Comparison of ENCODE assay signal across 1 cellular context in genomic region chr7:2757904-2758672, GRCh38.
TF ChIP-seq lines count a peak whose summit lies in the region.

No MANE protein-coding gene starts in this region.

TF ChIP-seq in K562, 482 proteins besides CTCF, POLR2A, EP300 and RAD21 (continued from another document and continues in another):
- TF ChIP-seq RNF219 (CRISPR knock-in tag; IDR thresholded peaks at IDR 0.05) (no peak), IRF2 (CRISPR knock-in tag; IDR thresholded peaks at IDR 0.05) (no peak), FOSL1 (tag; conservative IDR thresholded peaks at IDR 0.05) (peak; percentile 100), IRF9 (tag; IDR thresholded peaks at IDR 0.05) (no peak), ZZZ3 (IDR thresholded peaks at IDR 0.05) (no peak), FOXK2 (conservative IDR thresholded peaks at IDR 0.05 in 1 of 2, IDR thresholded peaks at IDR 0.05 in 1 of 2; ENCODE audit: low read depth in 2 of 2) (peak; percentile 89 to 92), NFIX (CRISPR knock-in tag; IDR thresholded peaks at IDR 0.05; ENCODE audit: low read depth) (no peak), ZNF41 (CRISPR knock-in tag; conservative IDR thresholded peaks at IDR 0.05) (0 out of 2 replicates have a peak, but pooled peaks have one; percentile 21), TRIM25 (IDR thresholded peaks at IDR 0.05; ENCODE audit: borderline replicate concordance) (no peak), ELK1 (CRISPR knock-in tag; IDR thresholded peaks at IDR 0.05) (no peak), GTF2F1 (IDR thresholded peaks at IDR 0.05; ENCODE audit: low read depth, low read length) (no peak), THRB (CRISPR knock-in tag; conservative IDR thresholded peaks at IDR 0.05) (no peak), ZBTB49 (CRISPR knock-in tag; IDR thresholded peaks at IDR 0.05; ENCODE audit: borderline replicate concordance) (no peak), STAG1 (CRISPR knock-in tag; IDR thresholded peaks at IDR 0.05; ENCODE audit: borderline replicate concordance) (no peak), PRDM10 (IDR thresholded peaks at IDR 0.05; ENCODE audit: partially characterized antibody) (no peak), ZNF609 (CRISPR knock-in tag; IDR thresholded peaks at IDR 0.05; ENCODE audit: borderline replicate concordance) (no peak), BHLHE40 (IDR thresholded peaks at IDR 0.05; ENCODE audit: low read length) (peak; percentile 79), MTA2 (IDR thresholded peaks at IDR 0.05; ENCODE audit: low read depth) (peak; percentile 37; the same call in 1 of the 2 replicates), MXD1 (CRISPR knock-in tag; IDR thresholded peaks at IDR 0.05; ENCODE audit: borderline replicate concordance, poor library complexity, severe bottlenecking) (no peak), IRF1 (CRISPR knock-in tag; IDR thresholded peaks at IDR 0.05; ENCODE audit: borderline replicate concordance) (no peak), TSC22D4 (tag; IDR thresholded peaks at IDR 0.05) (no peak), ZHX1 (conservative IDR thresholded peaks at IDR 0.05; ENCODE audit: low read length) (0 out of 2 replicates have a peak, but pooled peaks have one; percentile 13), MXI1 (IDR thresholded peaks at IDR 0.05; ENCODE audit: low read depth, low read length) (0 out of 2 replicates have a peak, but pooled peaks have one; percentile 34), CHD1 (IDR thresholded peaks at IDR 0.05; ENCODE audit: low read length) (no peak), FOXJ3 (CRISPR knock-in tag; IDR thresholded peaks at IDR 0.05) (no peak), DNMT1 (IDR thresholded peaks at IDR 0.05) (no peak), CBX2 (IDR thresholded peaks at IDR 0.05; ENCODE audit: insufficient read depth, low read length, poor library complexity, severe bottlenecking) (no peak)
